ENCODE assay signal across 17 cellular contexts in the genomic region with DNA sequence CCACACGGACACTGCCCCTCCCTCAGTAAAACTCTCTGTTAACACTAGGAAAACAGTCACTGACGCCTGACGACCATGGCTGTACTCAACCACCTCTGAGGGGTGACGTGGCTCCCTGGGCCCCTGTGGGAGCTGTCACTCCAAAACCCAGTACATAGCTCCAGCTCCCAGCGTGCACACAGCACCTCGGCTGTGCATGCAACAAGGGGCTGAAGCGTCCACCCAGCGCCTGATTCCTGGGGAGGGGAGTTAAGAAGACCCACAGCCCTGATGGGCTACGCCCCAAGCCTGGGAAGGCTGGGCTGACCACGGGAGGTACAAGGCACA. TPM values are rescaled to one million over a fixed set of nuclear protein-coding genes. Genes with fewer than 3 reads are reported as not detected.
DNase-seq lines count a peak whose midpoint lies in the region; ATAC-seq, FAIRE-seq and TF ChIP-seq lines count a peak whose summit lies in the region.
"Had no signal": no experiment of that assay in that cellular context is flagged by ENCODE, and none has a peak within 500 bp of the region (broad histone marks: within the 10 kb centered on the region; RNA-seq: fewer than 3 reads in every experiment).

No MANE protein-coding gene starts in this region.

- CTCF ChIA-PET in CD4-positive, alpha-beta T cell (lab: Charles Lee): no interaction called here
- CTCF ChIA-PET in K562 (lab: Yijun Ruan, JAX; ENCODE audit: low intra/inter-chr PET ratio): no interaction called here

- no peaks in the 10 kb centered on the region for H3K4me1 ChIP-seq in DND-41 (ENCODE audit: insufficient read depth, low read length)
- peaks cover 0 to 47% of the 10 kb centered on the region in 2 experiments; a peak in 2 of 5 replicates for H3K4me1 ChIP-seq in K562 (replicated peaks in 1 of 2; ENCODE audit: control insufficient read depth in 2 of 2, insufficient read depth in 2 of 2, low read length in 2 of 2)
- H3K4me1 ChIP-seq: Caco-2, HAP-1 had no signal

- POLR2A ChIA-PET in CD4-positive, alpha-beta T cell (lab: Charles Lee): no interaction called here
- POLR2A ChIA-PET in K562 (lab: Yijun Ruan, JAX): interaction anchor here (0.6 kb wide), 1 partner anchor 42 kb away, joined by 4 read pairs; no protein-coding TSS in a partner anchor

- no peaks in the 10 kb centered on the region for H3K9me1 ChIP-seq in K562 (ENCODE audit: control insufficient read depth, insufficient read depth, low read length)

- no peaks in the 10 kb centered on the region for H3K9me3 Mint-ChIP-seq in CD4-positive, alpha-beta T cell
- no peaks in the 10 kb centered on the region for H3K9me3 Mint-ChIP-seq in stimulated activated effector memory CD8-positive, alpha-beta T cell treated with anti-CD3 and anti-CD28 coated beads, Interleukin-12 subunit alpha, Interleukin-12 subunit beta, amount 100 ng/mL, for 72 hours
- H3K9me3 Mint-ChIP-seq: CD8-positive, alpha-beta T cell had no signal

- WGBS in K562 (ENCODE audit: insufficient coverage, low coverage, missing lambda C conversion rate): 11% methylated on average over 10 of the region's 10 CpGs

- no peaks in the 10 kb centered on the region for H3K27me3 ChIP-seq in CD4-positive, alpha-beta T cell (ENCODE audit: control insufficient read depth, insufficient read depth, low read length)
- no peaks in the 10 kb centered on the region for H3K27me3 ChIP-seq in DND-41 (ENCODE audit: insufficient read depth, low read length, poor library complexity)
- peaks cover 0 to 37% of the 10 kb centered on the region in 2 experiments; a peak in 2 of 5 replicates for H3K27me3 ChIP-seq in K562 (ENCODE audit: control insufficient read depth in 2 of 2, insufficient read depth in 2 of 2, low read length in 2 of 2)

- TF ChIP-seq POLR2A in K562 (conservative IDR thresholded peaks at IDR 0.05): no peak

- no peak for TF ChIP-seq EP300 in K562 (IDR thresholded peaks at IDR 0.05; ENCODE audit: low read length)

- TF ChIP-seq RAD21 in K562 (CRISPR knock-in tag; conservative IDR thresholded peaks at IDR 0.05 in 1 of 2, IDR thresholded peaks at IDR 0.05 in 1 of 2): no peak

- DNase-seq in CD4-positive, alpha-beta T cell: no peak
- DNase-seq in DND-41 (no peak), K562 (ENCODE audit: extremely low read depth in 1 of 4, low spot score in 3 of 4) (no peak), NCI-H1092 (lab: John Stamatoyannopoulos, UW) (no peak), NOMO-1 treated with DMSO at 0.1 percent for 48 hours (lab: John Stamatoyannopoulos, UW; ENCODE audit: unreplicated experiment) (no peak)
- DNase-seq in stimulated activated effector memory CD8-positive, alpha-beta T cell treated with anti-CD3 and anti-CD28 coated beads, Interleukin-12 subunit alpha, Interleukin-12 subunit beta, amount 100 ng/mL, for 72 hours (ENCODE audit: low spot score in 2 of 2): no peak
- DNase-seq: C1 segment of cervical spinal cord; Caco-2; CD8-positive, alpha-beta T cell; DMS153; EL; GDM1; GOT3; HFFc6 had no signal

- peaks cover 33% of the 10 kb centered on the region for H3K36me3 Mint-ChIP-seq in CD4-positive, alpha-beta T cell (ENCODE audit: low read depth)
- H3K36me3 Mint-ChIP-seq in stimulated activated effector memory CD8-positive, alpha-beta T cell treated with anti-CD3 and anti-CD28 coated beads, Interleukin-12 subunit alpha, Interleukin-12 subunit beta, amount 100 ng/mL, for 72 hours: no peaks in the 10 kb centered on the region

- peak; percentile 19 for ATAC-seq in CD4-positive, alpha-beta T cell (ENCODE audit: poor library complexity)
- ATAC-seq in DND-41 (ENCODE audit: insufficient read depth, low read depth) (peak; percentile 24; the same call in 1 of the 3 replicates), K562 (no peak; the same call in 2 of the 3 replicates)
- peak; percentile 3 for ATAC-seq in stimulated activated effector memory CD8-positive, alpha-beta T cell treated with anti-CD3 and anti-CD28 coated beads, Interleukin-12 subunit alpha, Interleukin-12 subunit beta, amount 100 ng/mL, for 72 hours
- ATAC-seq: CD8-positive, alpha-beta T cell; GM12878 had no signal

- no peaks in the 10 kb centered on the region for H3K27me3 Mint-ChIP-seq in CD4-positive, alpha-beta T cell

- intact Hi-C loops in CD4-positive, alpha-beta T cell (cut with DNase I, micrococcal nuclease): no loop called here
- intact Hi-C loops in K562 (cut with micrococcal nuclease): no loop called here

- H3K4me2 ChIP-seq in DND-41 (ENCODE audit: insufficient read depth, low read length) (no peak overlapping the region), K562 (ENCODE audit: insufficient read depth, low read length) (no peak overlapping the region)

- no peak overlapping the region for H3K27ac Mint-ChIP-seq in CD4-positive, alpha-beta T cell
- H3K27ac Mint-ChIP-seq in stimulated activated effector memory CD8-positive, alpha-beta T cell treated with anti-CD3 and anti-CD28 coated beads, Interleukin-12 subunit alpha, Interleukin-12 subunit beta, amount 100 ng/mL, for 72 hours: no peak overlapping the region
- H3K27ac Mint-ChIP-seq: CD8-positive, alpha-beta T cell; HFFc6 had no signal

- H3K4me3 Mint-ChIP-seq in CD4-positive, alpha-beta T cell: no peak overlapping the region
- H3K4me3 Mint-ChIP-seq in stimulated activated effector memory CD8-positive, alpha-beta T cell treated with anti-CD3 and anti-CD28 coated beads, Interleukin-12 subunit alpha, Interleukin-12 subunit beta, amount 100 ng/mL, for 72 hours: no peak overlapping the region
- H3K4me3 Mint-ChIP-seq: CD8-positive, alpha-beta T cell; HFFc6 had no signal

- H3K79me2 ChIP-seq in DND-41 (ENCODE audit: insufficient read depth, low read length) (no peaks in the 10 kb centered on the region), K562 (ENCODE audit: control insufficient read depth, insufficient read depth, low read length) (no peaks in the 10 kb centered on the region)

- no TSS peak for BruUV-seq in K562 (replicated peaks; lab: Mats Ljungman, UMichigan)

- no peaks in the 10 kb centered on the region for H3K4me1 Mint-ChIP-seq in CD4-positive, alpha-beta T cell (ENCODE audit: low read depth)
- no peaks in the 10 kb centered on the region for H3K4me1 Mint-ChIP-seq in stimulated activated effector memory CD8-positive, alpha-beta T cell treated with anti-CD3 and anti-CD28 coated beads, Interleukin-12 subunit alpha, Interleukin-12 subunit beta, amount 100 ng/mL, for 72 hours

- no peak for FAIRE-seq in K562 (lab: Jason Lieb, UNC)
- FAIRE-seq: GM12878, H54 had no signal

- in situ Hi-C loops in K562 (cut with MboI): no loop called here

- H3K27ac ChIP-seq in CD4-positive, alpha-beta T cell (ENCODE audit: low read depth, low read length): no peak overlapping the region
- H3K27ac ChIP-seq in DND-41 (ENCODE audit: low read length) (no peak overlapping the region), K562 (ENCODE audit: extremely low read depth, low read depth, low read length) (no peak overlapping the region)

- no peaks in the 10 kb centered on the region for H3K9me3 ChIP-seq in CD4-positive, alpha-beta T cell (ENCODE audit: control insufficient read depth, low read length)
- H3K9me3 ChIP-seq in DND-41 (ENCODE audit: insufficient read depth, low read length, severe bottlenecking) (no peaks in the 10 kb centered on the region), K562 (replicated peaks; ENCODE audit: control insufficient read depth, insufficient read depth, low read depth, low read length) (no peaks in the 10 kb centered on the region)
- H3K9me3 ChIP-seq: Caco-2, HAP-1 had no signal

- no peaks in the 10 kb centered on the region for H3K36me3 ChIP-seq in DND-41 (ENCODE audit: insufficient read depth, low read length)
- H3K36me3 ChIP-seq in K562 (ENCODE audit: control insufficient read depth, insufficient read depth, low read length): no peaks in the 10 kb centered on the region
- H3K36me3 ChIP-seq: HAP-1 had no signal

- H2AFZ ChIP-seq in DND-41 (ENCODE audit: low read depth, low read length) (no peak overlapping the region), K562 (ENCODE audit: low read depth, low read length) (no peak overlapping the region)

- no peaks in the 10 kb centered on the region for H4K20me1 ChIP-seq in DND-41 (ENCODE audit: insufficient read depth, low read length)
- H4K20me1 ChIP-seq in K562 (replicated peaks; ENCODE audit: control insufficient read depth, insufficient read depth, low read length): peaks cover 6% of the 10 kb centered on the region

- H3K4me3 ChIP-seq in DND-41 (ENCODE audit: low read depth in 1 of 2, low read length in 2 of 2) (no peak overlapping the region), K562 (no peak overlapping the region)
- H3K4me3 ChIP-seq: GM12878, HAP-1 had no signal

- H3K9ac ChIP-seq in DND-41 (ENCODE audit: low read depth, low read length) (no peak overlapping the region), K562 (ENCODE audit: insufficient read depth in 1 of 2, low read depth in 2 of 2, low read length in 2 of 2) (no peak overlapping the region)

- TF ChIP-seq CTCF in CD4-positive, alpha-beta T cell (IDR thresholded peaks at IDR 0.05): no peak
- TF ChIP-seq CTCF in DND-41 (IDR thresholded peaks at IDR 0.05; ENCODE audit: borderline replicate concordance, extremely low read depth, low read length, poor library complexity, severe bottlenecking) (no peak), K562 (IDR thresholded peaks at IDR 0.05 in 2 of 3, conservative IDR thresholded peaks at IDR 0.05 in 1 of 3; ENCODE audit: insufficient read depth in 2 of 3, low read depth in 1 of 3, low read length in 3 of 3) (no peak)

RNA-seq across cellular contexts. Expression of a gene that starts 36.3 kb away (rescaled TPM):
- 10 to 100 TPM; 47.9 to 51.7 TPM for total RNA-seq in CD4-positive, alpha-beta T cell
- total RNA-seq in K562 (2011; cell fraction: chromatin; rRNA removed; ENCODE audit: low replicate concordance): 13.6 and 46.2 TPM in 2 replicates
- 15.9 and 26.2 TPM in 2 replicates for total RNA-seq in K562 (2011; cell fraction: nucleolus; rRNA removed)
- 8.9 and 10.9 TPM in 2 replicates for total RNA-seq in K562 (2011; cell fraction: nucleoplasm; rRNA removed)
- 1.1 and 1.3 TPM in 2 replicates for total RNA-seq in K562 (2014; rRNA removed)
- total RNA-seq in K562 (2014; rRNA removed; fragmentation: Illumina TruSeq; extraction: Trizol): 0.11 and 0.22 TPM in 2 replicates
- total RNA-seq in K562 (2015; rRNA removed; fragmentation: Illumina TruSeq; extraction: Trizol): 0.51 and 0.53 TPM in 2 replicates
- total RNA-seq in K562 (2021): 1.8 and 1.9 TPM in 2 replicates
- 3.1 and 15.7 TPM in 2 replicates for polyA plus RNA-seq in K562 (2011; rRNA removed)
- 5.3 and 11.3 TPM in 2 replicates for polyA plus RNA-seq in K562 (2011; cell fraction: cytosol; rRNA removed)
- 55.8 and 115 TPM in 2 replicates for polyA plus RNA-seq in K562 (2011; cell fraction: nucleus; rRNA removed)
- 1.2 and 3.8 TPM in 2 replicates for polyA plus RNA-seq in K562 (2012)
- 0.56 and 0.83 TPM in 2 replicates for polyA plus RNA-seq in K562 (2014; fragmentation: Illumina TruSeq; extraction: Trizol)
- polyA plus RNA-seq in K562 (2014; fragmentation: Nextera tagmentation; extraction: Ambion mirVana): under 1 TPM; 0.01 to 0.04 TPM
- polyA plus RNA-seq in K562 (2014; rRNA removed): 0.73 and 1.0 TPM in 2 replicates
- polyA minus RNA-seq in K562 (2011; rRNA and poly(A)+ RNA removed): 2.5 and 9.1 TPM in 2 replicates
- 5.9 and 21.7 TPM in 2 replicates for polyA minus RNA-seq in K562 (2011; cell fraction: cytosol; rRNA and poly(A)+ RNA removed)
- 13.1 and 36.8 TPM in 2 replicates for polyA minus RNA-seq in K562 (2011; cell fraction: nucleus; rRNA and poly(A)+ RNA removed)
